Comparison of ENCODE assay signal across 9 cellular contexts in the genomic region with DNA sequence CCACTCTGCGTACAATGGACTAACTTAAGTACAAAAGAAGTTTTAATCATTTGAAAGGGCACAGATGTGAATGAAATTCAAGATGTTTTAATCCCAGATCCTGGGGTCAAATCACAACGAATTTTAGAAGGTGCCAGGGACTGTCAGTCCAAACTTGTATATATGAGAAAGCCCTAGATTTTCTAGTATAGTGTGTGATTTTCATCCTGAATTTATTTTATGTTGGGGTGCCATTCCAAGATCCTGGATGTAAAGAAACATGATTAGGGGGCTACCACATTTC.
DNase-seq lines count a peak whose midpoint lies in the region; ATAC-seq and TF ChIP-seq lines count a peak whose summit lies in the region.
"Had no signal": no experiment of that assay in that cellular context is flagged by ENCODE, and none has a peak within 500 bp of the region (broad histone marks: within the 10 kb centered on the region; RNA-seq: fewer than 3 reads in every experiment).

No MANE protein-coding gene starts in this region.

- peaks cover 45% of the 10 kb centered on the region for H3K79me2 ChIP-seq in PC-3 (ENCODE audit: low read length)

- H3K27me3 Mint-ChIP-seq in Caco-2 (ENCODE audit: insufficient read depth, unreplicated experiment) = no peaks in the 10 kb centered on the region

- H2AFZ ChIP-seq in PC-3 (ENCODE audit: low read length) = no peak overlapping the region

- no peak for TF ChIP-seq CTCF in Caco-2 (IDR thresholded peaks at IDR 0.05; ENCODE audit: insufficient read depth in 1 of 2, low read depth in 1 of 2, low read length in 1 of 2, severe bottlenecking in 1 of 2, unreplicated experiment in 1 of 2)
- no peak for TF ChIP-seq CTCF in PC-3 (conservative IDR thresholded peaks at IDR 0.05; ENCODE audit: low read depth, low read length)
- TF ChIP-seq CTCF in psoas muscle (IDR thresholded peaks at IDR 0.05) = no peak

- peaks cover 42% of the 10 kb centered on the region for H3K36me3 Mint-ChIP-seq in Caco-2 (ENCODE audit: insufficient read depth, unreplicated experiment)

- H3K4me2 ChIP-seq in PC-3 (ENCODE audit: low read length) = peak overlapping the region; percentile 65

- no peaks in the 10 kb centered on the region for H3K27me3 ChIP-seq in Caco-2 (replicated peaks; ENCODE audit: control insufficient read depth, insufficient read depth, low read length)
- no peaks in the 10 kb centered on the region for H3K27me3 ChIP-seq in PC-3 (ENCODE audit: low read length)
- no peaks in the 10 kb centered on the region for H3K27me3 ChIP-seq in endocrine pancreas (ENCODE audit: control insufficient read depth, insufficient read depth, low read length)
- H3K27me3 ChIP-seq in psoas muscle (ENCODE audit: insufficient read depth in 3 of 3, low read length in 2 of 3) = no peaks in the 10 kb centered on the region

- intact Hi-C loops in Caco-2 (cut with micrococcal nuclease; ENCODE audit: unreplicated experiment) (loop anchor here (2.0 kb wide), 1 partner anchor 18 kb away; no protein-coding TSS in a partner anchor), PC-3 (cut with micrococcal nuclease) (no loop called here), psoas muscle (cut with DNase I) (no loop called here)

- H3K36me3 ChIP-seq in Caco-2 (ENCODE audit: control insufficient read depth, insufficient read depth, low read length) (no peaks in the 10 kb centered on the region), PC-3 (ENCODE audit: low read depth, low read length) (no peaks in the 10 kb centered on the region), endocrine pancreas (ENCODE audit: control insufficient read depth, insufficient read depth, low read length) (no peaks in the 10 kb centered on the region), psoas muscle (ENCODE audit: insufficient read depth in 1 of 2, low read depth in 1 of 2) (peaks cover 0 to 2% of the 10 kb centered on the region in 2 donors)

- CTCF ChIA-PET in Caco-2 (lab: Charles Lee) = interaction anchor here (0.8 to 0.9 kb wide), 3 partner anchors 9 to 75 kb away, joined by 3 to 6 read pairs (median 4); no protein-coding TSS in a partner anchor
- CTCF ChIA-PET in PC-3 (lab: Charles Lee) = interaction anchor here (0.5 to 0.6 kb wide), 2 partner anchors 42 to 45 kb away, joined by 4 read pairs; no protein-coding TSS in a partner anchor

- H3K9me3 Mint-ChIP-seq in Caco-2 (ENCODE audit: unreplicated experiment) = no peaks in the 10 kb centered on the region

- DNase-seq in Caco-2 (no peak), PC-3 (no peak), psoas muscle (no peak)
- DNase-seq: NCI-H1417 treated with DMSO at 0.1 percent for 48 hours had no signal

- peak overlapping the region; percentile 82 for H3K27ac Mint-ChIP-seq in Caco-2 (ENCODE audit: unreplicated experiment)

- H3K4me3 ChIP-seq in Caco-2 (ENCODE audit: low read depth, low read length) = no peak overlapping the region
- peak overlapping the region; percentile 36; the same call in 1 of the 2 replicates for H3K4me3 ChIP-seq in PC-3 (ENCODE audit: low read length)
- H3K4me3 ChIP-seq in endocrine pancreas (ENCODE audit: control insufficient read depth, insufficient read depth, low read length) = peak overlapping the region; percentile 66
- peak overlapping the region; percentile 29 for H3K4me3 ChIP-seq in psoas muscle

- POLR2A ChIA-PET in Caco-2 (lab: Charles Lee) = interaction anchor here (0.5 to 2.5 kb wide), 5 partner anchors 10 to 65 kb away, joined by 3 to 55 read pairs (median 6); no protein-coding TSS in a partner anchor
- POLR2A ChIA-PET in PC-3 (lab: Charles Lee; ENCODE audit: unreplicated experiment) = interaction anchor here (0.6 to 2.7 kb wide), 5 partner anchors 9 to 75 kb away, joined by 3 to 51 read pairs (median 10); no protein-coding TSS in a partner anchor

- peak overlapping the region; percentile 79 for H3K9ac ChIP-seq in PC-3 (ENCODE audit: low read length)
- peak overlapping the region; percentile 60 for H3K9ac ChIP-seq in endocrine pancreas (ENCODE audit: control insufficient read depth, insufficient read depth, low read length)

- peaks cover 69% of the 10 kb centered on the region for H3K4me1 ChIP-seq in Caco-2
- H3K4me1 ChIP-seq in PC-3 (ENCODE audit: insufficient read depth, low read length) = peaks cover 66% of the 10 kb centered on the region
- peaks cover 16% of the 10 kb centered on the region for H3K4me1 ChIP-seq in endocrine pancreas (ENCODE audit: control insufficient read depth, insufficient read depth, low read length)
- peaks cover 52% of the 10 kb centered on the region for H3K4me1 ChIP-seq in psoas muscle

- peaks cover 20% of the 10 kb centered on the region for H3F3A ChIP-seq in PC-3 (ENCODE audit: low read length, unreplicated experiment)

- H3K4me3 Mint-ChIP-seq in Caco-2 (ENCODE audit: unreplicated experiment) = peak overlapping the region; percentile 52

- H4K20me1 ChIP-seq in PC-3 (ENCODE audit: low read length) = no peaks in the 10 kb centered on the region

- WGBS in psoas muscle, 3 donors = 48 to 62% (median 61%) methylated on average over 2 of the region's 2 CpGs

- H3K9me3 ChIP-seq in Caco-2 (no peaks in the 10 kb centered on the region), PC-3 (ENCODE audit: low read length) (no peaks in the 10 kb centered on the region), endocrine pancreas (ENCODE audit: control insufficient read depth, low read length) (no peaks in the 10 kb centered on the region), psoas muscle (no peaks in the 10 kb centered on the region)

- peaks cover 32% of the 10 kb centered on the region for H3K4me1 Mint-ChIP-seq in Caco-2 (ENCODE audit: low read depth, unreplicated experiment)

- BruUV-seq in Caco-2 (replicated peaks; lab: Mats Ljungman, UMichigan) (TSS peak; percentile 60), PC-3 (replicated peaks; lab: Mats Ljungman, UMichigan) (no TSS peak)

- H3K27ac ChIP-seq in PC-3 (ENCODE audit: low read length) (peak overlapping the region; percentile 96), psoas muscle (peak overlapping the region; percentile 79)

- no peaks in the 10 kb centered on the region for H3K9me2 ChIP-seq in PC-3 (replicated peaks; ENCODE audit: low read length)

- ATAC-seq in PC-3 (no peak), psoas muscle (no peak), GM21447 (IDR thresholded peaks at IDR 0.05; ENCODE audit: unreplicated experiment) (no peak), HG02981 (IDR thresholded peaks at IDR 0.05; ENCODE audit: unreplicated experiment) (no peak), HG02852 (IDR thresholded peaks at IDR 0.05; ENCODE audit: unreplicated experiment) (no peak), HG02840 (IDR thresholded peaks at IDR 0.05; ENCODE audit: low FRiP score, unreplicated experiment) (no peak)
